In the genomic region with DNA sequence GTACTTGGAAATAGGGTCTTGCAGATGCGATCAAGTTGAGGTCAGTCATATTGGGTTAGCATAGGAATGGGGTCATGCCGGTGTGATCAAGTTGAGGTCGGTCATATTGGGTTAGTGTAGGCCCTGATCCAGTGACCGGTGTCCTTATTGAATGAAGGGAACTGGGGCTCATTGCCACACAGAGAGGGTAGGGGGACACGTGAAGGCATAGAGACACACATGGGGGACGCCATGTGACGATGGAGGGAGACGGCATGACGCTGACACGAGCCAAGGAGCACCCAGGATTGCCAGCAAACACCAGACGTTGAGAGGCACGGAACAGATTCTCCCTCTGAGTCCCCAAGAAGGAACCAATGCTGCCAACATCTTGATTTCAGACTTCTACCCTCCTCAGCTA, we compare ENCODE assay signal across 1 cellular context.
TF ChIP-seq lines count a peak whose summit lies in the region.

No MANE protein-coding gene starts in this region.

TF ChIP-seq in K562, 482 proteins besides CTCF, POLR2A, EP300 and RAD21:
- TF ChIP-seq MYC (IDR thresholded peaks at IDR 0.05; ENCODE audit: low read depth, low read length) (no peak), MYC (CRISPR knock-in tag; IDR thresholded peaks at IDR 0.05; ENCODE audit: borderline replicate concordance, low read depth) (no peak), PPARD (CRISPR knock-in tag; IDR thresholded peaks at IDR 0.05) (no peak), FUS (optimal IDR thresholded peaks at IDR 0.05; ENCODE audit: low read depth, low read length) (no peak), HNRNPH1 (optimal IDR thresholded peaks at IDR 0.05; ENCODE audit: low read depth, low read length) (no peak), SREBF1 (IDR thresholded peaks at IDR 0.05; ENCODE audit: borderline replicate concordance, low read depth, low read length) (no peak), SRSF7 (optimal IDR thresholded peaks at IDR 0.05; ENCODE audit: low read depth, low read length) (no peak), ZNF766 (CRISPR knock-in tag; conservative IDR thresholded peaks at IDR 0.05) (no peak), BRD4 (IDR thresholded peaks at IDR 0.05) (no peak), HDAC3 (IDR thresholded peaks at IDR 0.05; ENCODE audit: borderline replicate concordance, partially characterized antibody) (no peak), TAF9B (IDR thresholded peaks at IDR 0.05; ENCODE audit: partially characterized antibody) (no peak), RBFOX2 (IDR thresholded peaks at IDR 0.05; ENCODE audit: low read depth, low read length) (no peak), HLTF (IDR thresholded peaks at IDR 0.05) (no peak), NFXL1 (CRISPR knock-in tag; IDR thresholded peaks at IDR 0.05) (no peak), ZNF12 (CRISPR knock-in tag; IDR thresholded peaks at IDR 0.05) (no peak), DPF2 (IDR thresholded peaks at IDR 0.05) (no peak), MAFF (IDR thresholded peaks at IDR 0.05; ENCODE audit: low read length) (no peak)
- TF ChIP-seq, protein P1, sequence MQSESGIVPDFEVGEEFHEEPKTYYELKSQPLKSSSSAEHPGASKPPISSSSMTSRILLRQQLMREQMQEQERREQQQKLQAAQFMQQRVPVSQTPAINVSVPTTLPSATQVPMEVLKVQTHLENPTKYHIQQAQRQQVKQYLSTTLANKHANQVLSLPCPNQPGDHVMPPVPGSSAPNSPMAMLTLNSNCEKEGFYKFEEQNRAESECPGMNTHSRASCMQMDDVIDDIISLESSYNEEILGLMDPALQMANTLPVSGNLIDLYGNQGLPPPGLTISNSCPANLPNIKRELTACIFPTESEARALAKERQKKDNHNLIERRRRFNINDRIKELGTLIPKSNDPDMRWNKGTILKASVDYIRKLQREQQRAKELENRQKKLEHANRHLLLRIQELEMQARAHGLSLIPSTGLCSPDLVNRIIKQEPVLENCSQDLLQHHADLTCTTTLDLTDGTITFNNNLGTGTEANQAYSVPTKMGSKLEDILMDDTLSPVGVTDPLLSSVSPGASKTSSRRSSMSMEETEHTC (IDR thresholded peaks at IDR 0.05) = no peak
